23 cellular contexts compared by ENCODE assay signal in the genomic region with DNA sequence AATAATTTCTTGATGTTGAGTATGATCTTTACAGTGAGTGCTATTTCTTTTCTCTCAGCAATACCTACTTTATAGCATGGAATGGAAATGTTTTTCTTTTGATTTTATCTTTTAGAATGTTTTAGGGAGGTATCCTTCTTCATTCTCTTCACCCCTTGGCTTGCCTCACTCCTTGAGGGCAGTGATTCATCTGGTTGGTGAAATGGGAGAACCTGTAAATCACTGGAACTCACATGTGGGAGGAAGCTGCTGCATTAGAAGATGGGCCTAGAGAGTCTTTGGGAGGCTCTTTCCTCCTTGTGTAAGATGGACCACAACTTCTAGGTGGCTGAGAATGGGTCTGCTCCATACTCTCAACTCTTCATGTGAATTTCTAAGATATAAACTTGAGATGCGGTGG.
DNase-seq lines count a peak whose midpoint lies in the region; ATAC-seq and TF ChIP-seq lines count a peak whose summit lies in the region.
"Had no signal": no experiment of that assay in that cellular context is flagged by ENCODE, and none has a peak within 500 bp of the region (broad histone marks: within the 10 kb centered on the region; RNA-seq: fewer than 3 reads in every experiment).

No MANE protein-coding gene starts in this region.

- H3K4me1 ChIP-seq in PC-3 (ENCODE audit: insufficient read depth, low read length) (no peaks in the 10 kb centered on the region), sigmoid colon (no peaks in the 10 kb centered on the region)
- H3K4me1 ChIP-seq: A549; BE2C; BLaER1 treated with 17β-estradiol and CSF1 and Interleukin-3, amounts not matched to agents 10 nM and 100 nM had no signal

- no peak for TF ChIP-seq EP300 in sigmoid colon (IDR thresholded peaks at IDR 0.05)

- no peak overlapping the region for H2AFZ ChIP-seq in PC-3 (ENCODE audit: low read length)
- H2AFZ ChIP-seq: GM23248 had no signal

- DNase-seq in M059J (ENCODE audit: low read depth) (peak; percentile 86), PC-3 (peak; percentile 45), T1000 (lab: John Stamatoyannopoulos, UW) (peak; percentile 13), epithelial cell of prostate (ENCODE audit: low read depth, low spot score) (peak; percentile 2), sigmoid colon (no peak), inferior parietal cortex (ENCODE audit: extremely low spot score) (no peak), NCI-H774 (lab: John Stamatoyannopoulos, UW) (no peak)
- DNase-seq: 8988T; ACHN; AML-193; BE2C; CD4-positive, alpha-beta T cell; CD8-positive, alpha-beta memory T cell; DMS 273 treated with DMSO at 0.1 percent for 48 hours; DMS79; EL; GDM1; GM23248; H7 had no signal

- no peaks in the 10 kb centered on the region for H3K79me2 ChIP-seq in PC-3 (ENCODE audit: low read length)

- H3F3A ChIP-seq in PC-3 (ENCODE audit: low read length, unreplicated experiment) = no peaks in the 10 kb centered on the region

- TF ChIP-seq CTCF in PC-3 (conservative IDR thresholded peaks at IDR 0.05; ENCODE audit: low read depth, low read length) (no peak), sigmoid colon (IDR thresholded peaks at IDR 0.05) (no peak)

- no peak overlapping the region for H3K9ac ChIP-seq in PC-3 (ENCODE audit: low read length)
- H3K9ac ChIP-seq: BLaER1 treated with 17β-estradiol and CSF1 and Interleukin-3, amounts not matched to agents 10 nM and 100 nM; GM23248 had no signal

- H3K9me3 ChIP-seq in PC-3 (ENCODE audit: low read length) (no peaks in the 10 kb centered on the region), sigmoid colon (no peaks in the 10 kb centered on the region)
- H3K9me3 ChIP-seq: A549; BE2C; BLaER1 treated with 17β-estradiol and CSF1 and Interleukin-3, amounts not matched to agents 10 nM and 100 nM had no signal

- CTCF ChIA-PET in PC-3 (lab: Charles Lee) = no interaction called here

- peak; percentile 64 for ATAC-seq in PC-3
- ATAC-seq: A549, GM12878, HCT116 had no signal

- H3K27me3 ChIP-seq in PC-3 (ENCODE audit: low read length) = no peaks in the 10 kb centered on the region
- no peaks in the 10 kb centered on the region for H3K27me3 ChIP-seq in sigmoid colon
- H3K27me3 ChIP-seq: BE2C; BLaER1 treated with 17β-estradiol and CSF1 and Interleukin-3, amounts not matched to agents 10 nM and 100 nM had no signal

- no peak overlapping the region for H3K4me3 ChIP-seq in PC-3 (ENCODE audit: low read length)
- no peak overlapping the region for H3K4me3 ChIP-seq in sigmoid colon
- H3K4me3 ChIP-seq: A549; BLaER1 treated with 17β-estradiol and CSF1 and Interleukin-3, amounts not matched to agents 10 nM and 100 nM; GM12878; GM23248 had no signal

- no peaks in the 10 kb centered on the region for H3K9me2 ChIP-seq in PC-3 (replicated peaks; ENCODE audit: low read length)

- H3K4me2 ChIP-seq in PC-3 (ENCODE audit: low read length) = no peak overlapping the region
- H3K4me2 ChIP-seq: A549; BLaER1 treated with 17β-estradiol and CSF1 and Interleukin-3, amounts not matched to agents 10 nM and 100 nM had no signal

- no peaks in the 10 kb centered on the region for H3K36me3 ChIP-seq in PC-3 (ENCODE audit: low read depth, low read length)
- no peaks in the 10 kb centered on the region for H3K36me3 ChIP-seq in sigmoid colon
- H3K36me3 ChIP-seq: BE2C; BLaER1 treated with 17β-estradiol and CSF1 and Interleukin-3, amounts not matched to agents 10 nM and 100 nM had no signal

- TF ChIP-seq POLR2A in sigmoid colon (IDR thresholded peaks at IDR 0.05) = no peak

- POLR2A ChIA-PET in PC-3 (lab: Charles Lee; ENCODE audit: unreplicated experiment) = no interaction called here

- H3K27ac ChIP-seq in PC-3 (ENCODE audit: low read length) (no peak overlapping the region), epithelial cell of prostate (no peak overlapping the region), sigmoid colon (no peak overlapping the region)
- H3K27ac ChIP-seq: A549; BLaER1 treated with 17β-estradiol and CSF1 and Interleukin-3, amounts not matched to agents 10 nM and 100 nM; GM23248 had no signal

- H4K20me1 ChIP-seq in PC-3 (ENCODE audit: low read length) = no peaks in the 10 kb centered on the region
- H4K20me1 ChIP-seq: BLaER1 treated with 17β-estradiol and CSF1 and Interleukin-3, amounts not matched to agents 10 nM and 100 nM had no signal

- WGBS in sigmoid colon, 2 donors = 91 to 98% methylated on average over 1 of the region's 1 CpG

- no TSS peak for BruUV-seq in PC-3 (replicated peaks; lab: Mats Ljungman, UMichigan)

- intact Hi-C loops in PC-3 (cut with micrococcal nuclease) (no loop called here), sigmoid colon (cut with DNase I) (no loop called here)

Comparison
In these comparisons a context has a peak if more than half of its experiments do, and no peak if none do; other contexts are left out.
1. DNase-seq: peak in M059J (single experiment), PC-3 (single experiment), T1000 (single experiment) and epithelial cell of prostate (single experiment); none in sigmoid colon (single experiment), inferior parietal cortex (single experiment) and NCI-H774 (single experiment).